ENCODE assay signal across 8 cellular contexts in the genomic region with DNA sequence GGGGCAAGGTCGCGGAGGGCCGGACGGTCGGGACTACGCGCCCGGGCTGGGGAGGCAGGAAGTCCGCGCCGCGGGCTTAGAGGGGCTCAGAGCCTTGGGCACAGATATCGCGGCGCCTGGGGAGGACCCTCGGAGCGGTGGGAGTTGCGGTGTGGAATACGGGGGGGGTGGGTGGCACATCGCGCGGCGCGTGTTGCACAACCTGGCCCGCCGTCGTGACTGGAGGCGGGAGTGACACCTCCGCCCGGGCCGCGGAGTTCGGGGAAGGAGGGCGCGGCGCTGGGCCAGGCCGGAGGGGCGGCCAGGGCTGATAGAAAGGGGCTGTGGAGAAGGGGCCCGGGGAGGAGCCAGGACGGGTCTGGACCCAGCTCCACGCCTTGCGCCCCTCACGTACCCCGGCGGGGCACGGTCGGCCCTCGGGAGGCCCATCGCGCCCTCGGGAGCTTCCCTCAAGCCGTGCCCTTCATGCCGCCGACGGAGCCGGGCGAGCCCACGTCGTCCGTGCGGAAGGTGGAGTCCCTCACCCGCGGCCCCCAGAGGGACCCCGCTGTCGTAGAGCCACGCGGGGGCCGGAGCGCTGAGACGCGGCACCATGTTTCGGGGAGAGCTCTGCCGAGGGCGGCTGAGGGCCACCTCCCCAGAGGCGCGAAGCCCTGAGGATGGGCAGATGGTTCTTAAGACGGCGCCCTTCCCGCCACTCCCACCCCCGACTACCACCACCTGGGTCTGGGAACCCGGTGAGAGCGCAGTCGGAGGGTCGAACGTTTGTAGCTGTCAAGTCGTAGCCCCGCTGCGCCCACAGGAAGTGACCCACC. TPM values are rescaled to one million over a fixed set of nuclear protein-coding genes. Genes with fewer than 3 reads are reported as not detected.
DNase-seq lines count a peak whose midpoint lies in the region; ATAC-seq and TF ChIP-seq lines count a peak whose summit lies in the region.

No MANE protein-coding gene starts in this region.

- WGBS in esophagus muscularis mucosa = 27% methylated on average over 11 of the region's 88 CpGs

- peaks cover 25% of the 10 kb centered on the region for H3K27me3 Mint-ChIP-seq in neural progenitor cell (ENCODE audit: insufficient read depth, low read depth)

- H3K79me2 ChIP-seq in neural progenitor cell (ENCODE audit: low read depth) = no peaks in the 10 kb centered on the region

- peak; percentile 20 for ATAC-seq in HG02759 (IDR thresholded peaks at IDR 0.05; ENCODE audit: unreplicated experiment)
- ATAC-seq in HG03139 (IDR thresholded peaks at IDR 0.05; ENCODE audit: unreplicated experiment) = no peak
- no peak for ATAC-seq in GM18517 (IDR thresholded peaks at IDR 0.05; ENCODE audit: unreplicated experiment)

- TF ChIP-seq EP300 in esophagus muscularis mucosa (IDR thresholded peaks at IDR 0.05) = no peak

- H3K4me1 ChIP-seq in esophagus muscularis mucosa = peaks cover 6 to 37% (median 31%) of the 10 kb centered on the region in 4 donors
- H3K4me1 ChIP-seq in neural progenitor cell = peaks cover 6% of the 10 kb centered on the region

- TF ChIP-seq CTCF in esophagus muscularis mucosa (IDR thresholded peaks at IDR 0.05) (no peak), neural progenitor cell (IDR thresholded peaks at IDR 0.05) (no peak)

- peaks cover 13% of the 10 kb centered on the region for H4K20me1 ChIP-seq in neural progenitor cell (ENCODE audit: low read depth)

- peaks cover 0 to 25% (median 6%) of the 10 kb centered on the region in 4 donors for H3K27me3 ChIP-seq in esophagus muscularis mucosa
- H3K27me3 ChIP-seq in neural progenitor cell = peaks cover 48% of the 10 kb centered on the region

- DNase-seq in COLO668 (lab: John Stamatoyannopoulos, UW; ENCODE audit: unreplicated experiment) = peak; percentile 16
- DNase-seq in activated CD4-positive, alpha-beta T cell treated with anti-CD3 and anti-CD28 coated beads, Interleukin-2, amount 50 U/mL, for 1 hour = peak; percentile 16
- no peak for DNase-seq in esophagus muscularis mucosa (ENCODE audit: extremely low spot score)
- DNase-seq in neural progenitor cell (ENCODE audit: low spot score) = peak; percentile 48
- DNase-seq in H4 (ENCODE audit: low spot score) = no peak

- H3K9me3 Mint-ChIP-seq in neural progenitor cell = peaks cover 2% of the 10 kb centered on the region

- H2AFZ ChIP-seq in neural progenitor cell (replicated peaks) = peak overlapping the region; percentile 86

- H3K9me3 ChIP-seq in esophagus muscularis mucosa (no peaks in the 10 kb centered on the region), neural progenitor cell (ENCODE audit: low read depth) (no peaks in the 10 kb centered on the region)

- H3K4me3 Mint-ChIP-seq in neural progenitor cell = peak overlapping the region; percentile 90

- H3K27ac ChIP-seq in esophagus muscularis mucosa (replicated peaks in 1 of 4) (peak overlapping the region; percentile 79 to 92 (median 89)), neural progenitor cell (no peak overlapping the region)

- peak overlapping the region; percentile 86 for H3K4me2 ChIP-seq in neural progenitor cell

- peaks cover 14% of the 10 kb centered on the region for H3K4me1 Mint-ChIP-seq in neural progenitor cell

- H3K36me3 ChIP-seq in esophagus muscularis mucosa (no peaks in the 10 kb centered on the region), neural progenitor cell (no peaks in the 10 kb centered on the region)

- no peak for TF ChIP-seq POLR2A in esophagus muscularis mucosa (IDR thresholded peaks at IDR 0.05; ENCODE audit: low read depth)

- H3K27ac Mint-ChIP-seq in neural progenitor cell = no peak overlapping the region

- peaks cover 24% of the 10 kb centered on the region for H3F3A ChIP-seq in neural progenitor cell (ENCODE audit: low read depth)

- H3K4me3 ChIP-seq in esophagus muscularis mucosa = peak overlapping the region; percentile 74 to 83 (median 80)
- H3K4me3 ChIP-seq in neural progenitor cell = peak overlapping the region; percentile 81

- intact Hi-C loops in esophagus muscularis mucosa (cut with DNase I) = loop anchor here (5.0 kb wide), 1 partner anchor 72 kb away; a partner anchor contains a TSS

- no peak overlapping the region for H3K9ac ChIP-seq in neural progenitor cell

- no peaks in the 10 kb centered on the region for H3K36me3 Mint-ChIP-seq in neural progenitor cell

RNA-seq across cellular contexts. Expression of a gene that starts 0.7 kb away (rescaled TPM):
- 10 to 100 TPM in 3 of 4 donors, 1 to 10 TPM in 1; 8.7 to 16.2 (median 14.0) TPM for total RNA-seq in esophagus muscularis mucosa
- 2.7 and 5.2 TPM in 2 replicates for total RNA-seq in neural progenitor cell (ENCODE audit: low replicate concordance)
- 2.9 TPM in 2 replicates for total RNA-seq in H4 (2014; rRNA removed; shearing (Covaris generic))

RNA-seq across cellular contexts. Expression of a gene that starts 35.7 kb away (rescaled TPM):
- total RNA-seq in esophagus muscularis mucosa = under 1 TPM; 0.32 to 0.50 (median 0.41) TPM
- total RNA-seq in neural progenitor cell (ENCODE audit: low replicate concordance) = 2.8 and 5.0 TPM in 2 replicates
- total RNA-seq in H4 (2014; rRNA removed; shearing (Covaris generic)) = 0.27 TPM in 1 of 2 replicates, not detected in the other

Comparison
In these comparisons a context has a peak if more than half of its experiments do, and no peak if none do; other contexts are left out.
1. DNase-seq: peak in COLO668 (single experiment), activated CD4-positive, alpha-beta T cell treated with anti-CD3 and anti-CD28 coated beads, Interleukin-2, amount 50 U/mL, for 1 hour (single experiment) and neural progenitor cell (single experiment); none in esophagus muscularis mucosa (single experiment) and H4 (single experiment).